2 cellular contexts compared by ENCODE assay signal in genomic region chr7:156920487-156921373, GRCh38.
A peak's percentile ranks its signal among the peaks of the same experiment; 100 is the strongest.
TF ChIP-seq lines count a peak whose summit lies in the region.
"Not testable (repeated sequence)": the region's sequence is repeated elsewhere in the genome, so short reads cannot be mapped to it uniquely, and the experiment has no call there.

No MANE protein-coding gene starts in this region.

TF ChIP-seq in GM12878, 131 proteins besides CTCF, POLR2A, EP300 and RAD21:
- TF ChIP-seq SKIL (IDR thresholded peaks at IDR 0.05; ENCODE audit: low read depth, poor library complexity, severe bottlenecking), result peak; percentile 68
- TF ChIP-seq NR2F1 (conservative IDR thresholded peaks at IDR 0.05), result peak; percentile 51; the same call in 1 of the 2 replicates
- TF ChIP-seq BHLHE40 (IDR thresholded peaks at IDR 0.05; ENCODE audit: borderline replicate concordance in 1 of 2, low read depth in 2 of 2, low read length in 1 of 2), result peak in 1 of 2 experiments; percentile 25; a peak in 2 of 4 replicates
- TF ChIP-seq MTA2 (IDR thresholded peaks at IDR 0.05; ENCODE audit: low read depth), result 0 out of 2 replicates have a peak, but pooled peaks have one; percentile 38
- TF ChIP-seq IKZF2 (IDR thresholded peaks at IDR 0.05), result peak; percentile 54 to 63; a peak in 1 of 4 replicates
- TF ChIP-seq TCF7 (IDR thresholded peaks at IDR 0.05; ENCODE audit: borderline replicate concordance), result peak; percentile 30; the same call in 1 of the 2 replicates
- peak; percentile 95 for TF ChIP-seq RAD51 (IDR thresholded peaks at IDR 0.05)
- 0 out of 2 replicates have a peak, but pooled peaks have one; percentile 16 for TF ChIP-seq MLLT1 (IDR thresholded peaks at IDR 0.05)
- peak; percentile 86 for TF ChIP-seq PAX5 (IDR thresholded peaks at IDR 0.05; ENCODE audit: borderline replicate concordance, low read depth, low read length)
- 0 out of 2 replicates have a peak, but pooled peaks have one; percentile 12 for TF ChIP-seq RUNX3 (IDR thresholded peaks at IDR 0.05; ENCODE audit: low read length)

TF ChIP-seq in HepG2, 621 proteins besides CTCF, POLR2A, EP300 and RAD21:
- TF ChIP-seq RAD51 (IDR thresholded peaks at IDR 0.05; ENCODE audit: borderline replicate concordance) (peak; percentile 81), USF2 (IDR thresholded peaks at IDR 0.05; ENCODE audit: low read depth, low read length) (0 out of 2 replicates have a peak, but pooled peaks have one; percentile 27)
- TF ChIP-seq USF2 (CRISPR knock-in tag; IDR thresholded peaks at IDR 0.05; ENCODE audit: borderline replicate concordance), result not testable (repeated sequence)
